In genomic region chr10:21424511-21424910, GRCh38 we compare ENCODE assay signal across 26 cellular contexts.
DNase-seq lines count a peak whose midpoint lies in the region; ATAC-seq, FAIRE-seq and TF ChIP-seq lines count a peak whose summit lies in the region.
"Had no signal": no experiment of that assay in that cellular context is flagged by ENCODE, and none has a peak within 500 bp of the region (broad histone marks: within the 10 kb centered on the region; RNA-seq: fewer than 3 reads in every experiment).

No MANE protein-coding gene starts in this region.

- ATAC-seq in HG02678 (IDR thresholded peaks at IDR 0.05; ENCODE audit: unreplicated experiment) (no peak), HG02852 (IDR thresholded peaks at IDR 0.05; ENCODE audit: unreplicated experiment) (no peak)
- ATAC-seq: activated T-cell treated with anti-CD3 and anti-CD28 coated beads, Interleukin-2, amount 50 U/mL, for 72 hours; HCT116; heart left ventricle; left cardiac atrium had no signal

- no peak for TF ChIP-seq CTCF in nephron (IDR thresholded peaks at IDR 0.05; ENCODE audit: unreplicated experiment in 3 of 3)

- peaks cover 5% of the 10 kb centered on the region; the same call in 1 of the 2 replicates for H3K4me1 ChIP-seq in HUES48 (ENCODE audit: control insufficient read depth, insufficient read depth, low read length)
- H3K4me1 ChIP-seq: BE2C, heart left ventricle had no signal

- H3K9me3 Mint-ChIP-seq in nephron, result peaks cover 16% of the 10 kb centered on the region

- H3K27me3 Mint-ChIP-seq in nephron (ENCODE audit: low read depth), result no peaks in the 10 kb centered on the region
- H3K27me3 Mint-ChIP-seq: activated CD4-positive, alpha-beta T cell treated with anti-CD3 and anti-CD28 coated beads, Interleukin-2, amount 10 ng/mL, durations not matched to agents 24 days and 14 days; type B pancreatic cell had no signal

- H3K4me3 ChIP-seq in HUES48 (ENCODE audit: low read depth, low read length), result no peak overlapping the region
- H3K4me3 ChIP-seq: heart left ventricle had no signal

- H3K27ac Mint-ChIP-seq in nephron, result peak overlapping the region; percentile 24 to 67 (median 55)
- H3K27ac Mint-ChIP-seq: activated CD4-positive, alpha-beta T cell treated with anti-CD3 and anti-CD28 coated beads, Interleukin-2, amount 10 ng/mL, durations not matched to agents 24 days and 14 days; activated naive CD4-positive, alpha-beta T cell treated with anti-CD3 and anti-CD28 coated beads for 36 hours; activated T-cell treated with anti-CD3 and anti-CD28 coated beads, Interleukin-2, amount 50 U/mL, for 72 hours; type B pancreatic cell had no signal

- H3K9me3 ChIP-seq in HUES48 (ENCODE audit: control insufficient read depth, insufficient read depth, low read length), result no peaks in the 10 kb centered on the region
- H3K9me3 ChIP-seq: BE2C, neutrophil had no signal

- H3K27me3 ChIP-seq in HUES48 (ENCODE audit: control insufficient read depth, insufficient read depth, low read length), result no peaks in the 10 kb centered on the region
- H3K27me3 ChIP-seq: BE2C, heart left ventricle, neutrophil had no signal

- H3K9ac ChIP-seq in HUES48 (ENCODE audit: low read depth, low read length), result peak overlapping the region; percentile 9; the same call in 1 of the 2 replicates

- H3K27ac ChIP-seq in HUES48 (ENCODE audit: low read depth, low read length), result no peak overlapping the region
- H3K27ac ChIP-seq: heart left ventricle, neutrophil had no signal

- DNase-seq in EH (ENCODE audit: low read depth) (peak; percentile 83), epidermal melanocyte (ENCODE audit: insufficient read length, low spot score) (peak; percentile 78), urothelium cell line (ENCODE audit: low spot score) (no peak), NCI-H526 treated with DMSO at 0.1 percent for 48 hours (lab: John Stamatoyannopoulos, UW) (no peak)
- DNase-seq: activated CD4-positive, alpha-beta T cell treated with anti-CD3 and anti-CD28 coated beads, Interleukin-2, amount 10 ng/mL, durations not matched to agents 24 days and 14 days; activated naive CD4-positive, alpha-beta T cell treated with anti-CD3 and anti-CD28 coated beads for 36 hours; activated T-cell treated with anti-CD3 and anti-CD28 coated beads, Interleukin-2, amount 50 U/mL, for 72 hours; BE2C; caudate nucleus; COR-L47; DMS79; heart left ventricle; KBM-7; left cardiac atrium; NCI-H146; NCI-H524 treated with DMSO at 0.1 percent for 48 hours; RPMI8226; small intestine; stimulated activated CD4-positive, alpha-beta T cell treated with anti-CD3 and anti-CD28 coated beads, Interleukin-1b, Interleukin-23, amount 100 ng/mL, for 48 hours had no signal

- no peak for FAIRE-seq in urothelium cell line (lab: Jason Lieb, UNC)
- FAIRE-seq: small intestine had no signal

- H3K4me1 Mint-ChIP-seq in nephron, result peaks cover 5% of the 10 kb centered on the region

- no peaks in the 10 kb centered on the region for H3K36me3 Mint-ChIP-seq in nephron (ENCODE audit: low read depth)

- H3K36me3 ChIP-seq in HUES48 (ENCODE audit: control insufficient read depth, insufficient read depth, low read length), result no peaks in the 10 kb centered on the region
- H3K36me3 ChIP-seq: BE2C, heart left ventricle, neutrophil had no signal

- no peak overlapping the region for H3K4me3 Mint-ChIP-seq in nephron
- H3K4me3 Mint-ChIP-seq: activated CD4-positive, alpha-beta T cell treated with anti-CD3 and anti-CD28 coated beads, Interleukin-2, amount 10 ng/mL, durations not matched to agents 24 days and 14 days; activated naive CD4-positive, alpha-beta T cell treated with anti-CD3 and anti-CD28 coated beads for 36 hours; activated T-cell treated with anti-CD3 and anti-CD28 coated beads, Interleukin-2, amount 50 U/mL, for 72 hours; type B pancreatic cell had no signal

Comparison
In these comparisons a context has a peak if more than half of its experiments do, and no peak if none do; other contexts are left out.
1. DNase-seq: peak in EH (single experiment) and epidermal melanocyte (single experiment); none in urothelium cell line (single experiment) and NCI-H526 treated with DMSO at 0.1 percent for 48 hours (single experiment).